1 cellular context compared by ENCODE assay signal in the genomic region with DNA sequence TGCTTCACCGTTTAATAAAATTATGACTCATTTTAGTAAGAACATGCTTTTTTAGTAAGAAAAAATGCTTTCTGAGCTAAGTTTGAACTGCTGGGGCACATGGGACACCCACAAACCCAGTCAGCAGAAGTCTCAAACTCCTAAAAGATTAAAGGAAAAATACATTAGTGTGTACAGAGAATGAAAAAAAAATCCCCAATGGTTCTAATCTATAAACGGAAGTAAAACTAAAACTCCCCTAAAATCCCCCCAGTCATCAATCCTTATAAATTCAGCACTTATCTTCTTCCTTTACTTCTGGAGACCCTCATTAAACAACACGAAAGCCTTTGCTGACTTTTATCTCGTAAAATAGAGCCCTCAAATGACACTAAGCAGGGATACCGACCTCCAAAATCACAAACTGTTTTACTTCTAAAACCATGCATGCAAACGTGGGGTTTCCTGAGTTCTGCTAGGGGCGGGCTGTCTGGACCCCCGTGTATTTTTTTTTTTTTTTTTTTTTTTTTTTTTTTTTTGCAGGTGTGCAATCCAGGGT.
TF ChIP-seq lines count a peak whose summit lies in the region.

No MANE protein-coding gene starts in this region.

TF ChIP-seq in K562, 482 proteins besides CTCF, POLR2A, EP300 and RAD21 (continued from another document and continues in another):
- no peak for TF ChIP-seq CREM (IDR thresholded peaks at IDR 0.05; ENCODE audit: low read depth)
- no peak for TF ChIP-seq U2AF1 (optimal IDR thresholded peaks at IDR 0.05; ENCODE audit: low read depth, low read length)
- no peak for TF ChIP-seq SP2 (IDR thresholded peaks at IDR 0.05; ENCODE audit: extremely low read depth, low read depth, low read length, poor library complexity, severe bottlenecking)
- TF ChIP-seq PCBP1 (IDR thresholded peaks at IDR 0.05; ENCODE audit: low read depth, low read length, poor library complexity, severe bottlenecking): no peak
- TF ChIP-seq HNRNPLL (IDR thresholded peaks at IDR 0.05; ENCODE audit: low read depth, low read length, poor library complexity, severe bottlenecking): no peak
- TF ChIP-seq, protein P1, sequence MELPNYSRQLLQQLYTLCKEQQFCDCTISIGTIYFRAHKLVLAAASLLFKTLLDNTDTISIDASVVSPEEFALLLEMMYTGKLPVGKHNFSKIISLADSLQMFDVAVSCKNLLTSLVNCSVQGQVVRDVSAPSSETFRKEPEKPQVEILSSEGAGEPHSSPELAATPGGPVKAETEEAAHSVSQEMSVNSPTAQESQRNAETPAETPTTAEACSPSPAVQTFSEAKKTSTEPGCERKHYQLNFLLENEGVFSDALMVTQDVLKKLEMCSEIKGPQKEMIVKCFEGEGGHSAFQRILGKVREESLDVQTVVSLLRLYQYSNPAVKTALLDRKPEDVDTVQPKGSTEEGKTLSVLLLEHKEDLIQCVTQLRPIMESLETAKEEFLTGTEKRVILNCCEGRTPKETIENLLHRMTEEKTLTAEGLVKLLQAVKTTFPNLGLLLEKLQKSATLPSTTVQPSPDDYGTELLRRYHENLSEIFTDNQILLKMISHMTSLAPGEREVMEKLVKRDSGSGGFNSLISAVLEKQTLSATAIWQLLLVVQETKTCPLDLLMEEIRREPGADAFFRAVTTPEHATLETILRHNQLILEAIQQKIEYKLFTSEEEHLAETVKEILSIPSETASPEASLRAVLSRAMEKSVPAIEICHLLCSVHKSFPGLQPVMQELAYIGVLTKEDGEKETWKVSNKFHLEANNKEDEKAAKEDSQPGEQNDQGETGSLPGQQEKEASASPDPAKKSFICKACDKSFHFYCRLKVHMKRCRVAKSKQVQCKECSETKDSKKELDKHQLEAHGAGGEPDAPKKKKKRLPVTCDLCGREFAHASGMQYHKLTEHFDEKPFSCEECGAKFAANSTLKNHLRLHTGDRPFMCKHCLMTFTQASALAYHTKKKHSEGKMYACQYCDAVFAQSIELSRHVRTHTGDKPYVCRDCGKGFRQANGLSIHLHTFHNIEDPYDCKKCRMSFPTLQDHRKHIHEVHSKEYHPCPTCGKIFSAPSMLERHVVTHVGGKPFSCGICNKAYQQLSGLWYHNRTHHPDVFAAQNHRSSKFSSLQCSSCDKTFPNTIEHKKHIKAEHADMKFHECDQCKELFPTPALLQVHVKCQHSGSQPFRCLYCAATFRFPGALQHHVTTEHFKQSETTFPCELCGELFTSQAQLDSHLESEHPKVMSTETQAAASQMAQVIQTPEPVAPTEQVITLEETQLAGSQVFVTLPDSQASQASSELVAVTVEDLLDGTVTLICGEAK (IDR thresholded peaks at IDR 0.05): peak; percentile 33; the same call in 1 of the 2 replicates
- TF ChIP-seq, protein P1 (CRISPR knock-in tag; IDR thresholded peaks at IDR 0.05): no peak
- no peak for TF ChIP-seq ERF (CRISPR knock-in tag; IDR thresholded peaks at IDR 0.05)
- TF ChIP-seq, protein P2, sequence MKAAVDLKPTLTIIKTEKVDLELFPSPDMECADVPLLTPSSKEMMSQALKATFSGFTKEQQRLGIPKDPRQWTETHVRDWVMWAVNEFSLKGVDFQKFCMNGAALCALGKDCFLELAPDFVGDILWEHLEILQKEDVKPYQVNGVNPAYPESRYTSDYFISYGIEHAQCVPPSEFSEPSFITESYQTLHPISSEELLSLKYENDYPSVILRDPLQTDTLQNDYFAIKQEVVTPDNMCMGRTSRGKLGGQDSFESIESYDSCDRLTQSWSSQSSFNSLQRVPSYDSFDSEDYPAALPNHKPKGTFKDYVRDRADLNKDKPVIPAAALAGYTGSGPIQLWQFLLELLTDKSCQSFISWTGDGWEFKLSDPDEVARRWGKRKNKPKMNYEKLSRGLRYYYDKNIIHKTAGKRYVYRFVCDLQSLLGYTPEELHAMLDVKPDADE (conservative IDR thresholded peaks at IDR 0.05; ENCODE audit: control insufficient read depth, low read depth, low read length): no peak
- TF ChIP-seq, protein P3, sequence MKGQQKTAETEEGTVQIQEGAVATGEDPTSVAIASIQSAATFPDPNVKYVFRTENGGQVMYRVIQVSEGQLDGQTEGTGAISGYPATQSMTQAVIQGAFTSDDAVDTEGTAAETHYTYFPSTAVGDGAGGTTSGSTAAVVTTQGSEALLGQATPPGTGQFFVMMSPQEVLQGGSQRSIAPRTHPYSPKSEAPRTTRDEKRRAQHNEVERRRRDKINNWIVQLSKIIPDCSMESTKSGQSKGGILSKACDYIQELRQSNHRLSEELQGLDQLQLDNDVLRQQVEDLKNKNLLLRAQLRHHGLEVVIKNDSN (CRISPR knock-in tag; IDR thresholded peaks at IDR 0.05): no peak
- no peak for TF ChIP-seq ZNF75A (CRISPR knock-in tag; IDR thresholded peaks at IDR 0.05)
- TF ChIP-seq ZNF316 (IDR thresholded peaks at IDR 0.05): peak; percentile 79
- TF ChIP-seq, protein P4, sequence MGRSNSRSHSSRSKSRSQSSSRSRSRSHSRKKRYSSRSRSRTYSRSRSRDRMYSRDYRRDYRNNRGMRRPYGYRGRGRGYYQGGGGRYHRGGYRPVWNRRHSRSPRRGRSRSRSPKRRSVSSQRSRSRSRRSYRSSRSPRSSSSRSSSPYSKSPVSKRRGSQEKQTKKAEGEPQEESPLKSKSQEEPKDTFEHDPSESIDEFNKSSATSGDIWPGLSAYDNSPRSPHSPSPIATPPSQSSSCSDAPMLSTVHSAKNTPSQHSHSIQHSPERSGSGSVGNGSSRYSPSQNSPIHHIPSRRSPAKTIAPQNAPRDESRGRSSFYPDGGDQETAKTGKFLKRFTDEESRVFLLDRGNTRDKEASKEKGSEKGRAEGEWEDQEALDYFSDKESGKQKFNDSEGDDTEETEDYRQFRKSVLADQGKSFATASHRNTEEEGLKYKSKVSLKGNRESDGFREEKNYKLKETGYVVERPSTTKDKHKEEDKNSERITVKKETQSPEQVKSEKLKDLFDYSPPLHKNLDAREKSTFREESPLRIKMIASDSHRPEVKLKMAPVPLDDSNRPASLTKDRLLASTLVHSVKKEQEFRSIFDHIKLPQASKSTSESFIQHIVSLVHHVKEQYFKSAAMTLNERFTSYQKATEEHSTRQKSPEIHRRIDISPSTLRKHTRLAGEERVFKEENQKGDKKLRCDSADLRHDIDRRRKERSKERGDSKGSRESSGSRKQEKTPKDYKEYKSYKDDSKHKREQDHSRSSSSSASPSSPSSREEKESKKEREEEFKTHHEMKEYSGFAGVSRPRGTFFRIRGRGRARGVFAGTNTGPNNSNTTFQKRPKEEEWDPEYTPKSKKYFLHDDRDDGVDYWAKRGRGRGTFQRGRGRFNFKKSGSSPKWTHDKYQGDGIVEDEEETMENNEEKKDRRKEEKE (IDR thresholded peaks at IDR 0.05; ENCODE audit: borderline replicate concordance in 1 of 2, control insufficient read depth in 1 of 2, low read depth in 2 of 2, low read length in 1 of 2): no peak
- 0 out of 2 replicates have a peak, but pooled peaks have one; percentile 10 for TF ChIP-seq MTA1 (IDR thresholded peaks at IDR 0.05; ENCODE audit: borderline replicate concordance)
- TF ChIP-seq GTF2E2 (tag; IDR thresholded peaks at IDR 0.05): no peak
- 0 out of 2 replicates have a peak, but pooled peaks have one; percentile 39 for TF ChIP-seq C11orf30 (IDR thresholded peaks at IDR 0.05; ENCODE audit: low read depth)
- TF ChIP-seq, protein P5, sequence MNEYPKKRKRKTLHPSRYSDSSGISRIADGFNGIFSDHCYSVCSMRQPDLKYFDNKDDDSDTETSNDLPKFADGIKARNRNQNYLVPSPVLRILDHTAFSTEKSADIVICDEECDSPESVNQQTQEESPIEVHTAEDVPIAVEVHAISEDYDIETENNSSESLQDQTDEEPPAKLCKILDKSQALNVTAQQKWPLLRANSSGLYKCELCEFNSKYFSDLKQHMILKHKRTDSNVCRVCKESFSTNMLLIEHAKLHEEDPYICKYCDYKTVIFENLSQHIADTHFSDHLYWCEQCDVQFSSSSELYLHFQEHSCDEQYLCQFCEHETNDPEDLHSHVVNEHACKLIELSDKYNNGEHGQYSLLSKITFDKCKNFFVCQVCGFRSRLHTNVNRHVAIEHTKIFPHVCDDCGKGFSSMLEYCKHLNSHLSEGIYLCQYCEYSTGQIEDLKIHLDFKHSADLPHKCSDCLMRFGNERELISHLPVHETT (CRISPR knock-in tag; conservative IDR thresholded peaks at IDR 0.05 in 1 of 2, IDR thresholded peaks at IDR 0.05 in 1 of 2): no peak
- TF ChIP-seq KHSRP (IDR thresholded peaks at IDR 0.05): no peak
- no peak for TF ChIP-seq CHCHD3 (CRISPR knock-in tag; IDR thresholded peaks at IDR 0.05)
- TF ChIP-seq POLR2B (IDR thresholded peaks at IDR 0.05; ENCODE audit: low read depth, partially characterized antibody): no peak
- no peak for TF ChIP-seq CXXC5 (CRISPR knock-in tag; IDR thresholded peaks at IDR 0.05)
- peak; percentile 78 for TF ChIP-seq ZBTB7A (IDR thresholded peaks at IDR 0.05; ENCODE audit: borderline replicate concordance, control insufficient read depth, low read depth, low read length)
- TF ChIP-seq, protein P6, sequence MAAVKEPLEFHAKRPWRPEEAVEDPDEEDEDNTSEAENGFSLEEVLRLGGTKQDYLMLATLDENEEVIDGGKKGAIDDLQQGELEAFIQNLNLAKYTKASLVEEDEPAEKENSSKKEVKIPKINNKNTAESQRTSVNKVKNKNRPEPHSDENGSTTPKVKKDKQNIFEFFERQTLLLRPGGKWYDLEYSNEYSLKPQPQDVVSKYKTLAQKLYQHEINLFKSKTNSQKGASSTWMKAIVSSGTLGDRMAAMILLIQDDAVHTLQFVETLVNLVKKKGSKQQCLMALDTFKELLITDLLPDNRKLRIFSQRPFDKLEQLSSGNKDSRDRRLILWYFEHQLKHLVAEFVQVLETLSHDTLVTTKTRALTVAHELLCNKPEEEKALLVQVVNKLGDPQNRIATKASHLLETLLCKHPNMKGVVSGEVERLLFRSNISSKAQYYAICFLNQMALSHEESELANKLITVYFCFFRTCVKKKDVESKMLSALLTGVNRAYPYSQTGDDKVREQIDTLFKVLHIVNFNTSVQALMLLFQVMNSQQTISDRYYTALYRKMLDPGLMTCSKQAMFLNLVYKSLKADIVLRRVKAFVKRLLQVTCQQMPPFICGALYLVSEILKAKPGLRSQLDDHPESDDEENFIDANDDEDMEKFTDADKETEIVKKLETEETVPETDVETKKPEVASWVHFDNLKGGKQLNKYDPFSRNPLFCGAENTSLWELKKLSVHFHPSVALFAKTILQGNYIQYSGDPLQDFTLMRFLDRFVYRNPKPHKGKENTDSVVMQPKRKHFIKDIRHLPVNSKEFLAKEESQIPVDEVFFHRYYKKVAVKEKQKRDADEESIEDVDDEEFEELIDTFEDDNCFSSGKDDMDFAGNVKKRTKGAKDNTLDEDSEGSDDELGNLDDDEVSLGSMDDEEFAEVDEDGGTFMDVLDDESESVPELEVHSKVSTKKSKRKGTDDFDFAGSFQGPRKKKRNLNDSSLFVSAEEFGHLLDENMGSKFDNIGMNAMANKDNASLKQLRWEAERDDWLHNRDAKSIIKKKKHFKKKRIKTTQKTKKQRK (IDR thresholded peaks at IDR 0.05; ENCODE audit: borderline replicate concordance, low read depth, low read length): no peak
- peak; percentile 21 for TF ChIP-seq ASH1L (IDR thresholded peaks at IDR 0.05; ENCODE audit: borderline replicate concordance, low read depth, partially characterized antibody)
- TF ChIP-seq, protein P7, sequence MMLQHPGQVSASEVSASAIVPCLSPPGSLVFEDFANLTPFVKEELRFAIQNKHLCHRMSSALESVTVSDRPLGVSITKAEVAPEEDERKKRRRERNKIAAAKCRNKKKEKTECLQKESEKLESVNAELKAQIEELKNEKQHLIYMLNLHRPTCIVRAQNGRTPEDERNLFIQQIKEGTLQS (IDR thresholded peaks at IDR 0.05): peak; percentile 24; the same call in 1 of the 2 replicates
- TF ChIP-seq, protein P7 (CRISPR knock-in tag; conservative IDR thresholded peaks at IDR 0.05): no peak
- no peak for TF ChIP-seq SETDB1 (IDR thresholded peaks at IDR 0.05; ENCODE audit: low read length)
- TF ChIP-seq PTBP1 (IDR thresholded peaks at IDR 0.05; ENCODE audit: low read depth, low read length): no peak
- 0 out of 4 replicates have a peak, but pooled peaks of 1 of the 2 experiments have one; percentile 9 for TF ChIP-seq SIN3A (IDR thresholded peaks at IDR 0.05; ENCODE audit: borderline replicate concordance in 2 of 2, control insufficient read depth in 1 of 2, low read depth in 2 of 2, low read length in 2 of 2)
- TF ChIP-seq ARNT (IDR thresholded peaks at IDR 0.05): no peak
- TF ChIP-seq, protein P8, sequence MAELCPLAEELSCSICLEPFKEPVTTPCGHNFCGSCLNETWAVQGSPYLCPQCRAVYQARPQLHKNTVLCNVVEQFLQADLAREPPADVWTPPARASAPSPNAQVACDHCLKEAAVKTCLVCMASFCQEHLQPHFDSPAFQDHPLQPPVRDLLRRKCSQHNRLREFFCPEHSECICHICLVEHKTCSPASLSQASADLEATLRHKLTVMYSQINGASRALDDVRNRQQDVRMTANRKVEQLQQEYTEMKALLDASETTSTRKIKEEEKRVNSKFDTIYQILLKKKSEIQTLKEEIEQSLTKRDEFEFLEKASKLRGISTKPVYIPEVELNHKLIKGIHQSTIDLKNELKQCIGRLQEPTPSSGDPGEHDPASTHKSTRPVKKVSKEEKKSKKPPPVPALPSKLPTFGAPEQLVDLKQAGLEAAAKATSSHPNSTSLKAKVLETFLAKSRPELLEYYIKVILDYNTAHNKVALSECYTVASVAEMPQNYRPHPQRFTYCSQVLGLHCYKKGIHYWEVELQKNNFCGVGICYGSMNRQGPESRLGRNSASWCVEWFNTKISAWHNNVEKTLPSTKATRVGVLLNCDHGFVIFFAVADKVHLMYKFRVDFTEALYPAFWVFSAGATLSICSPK (IDR thresholded peaks at IDR 0.05; ENCODE audit: borderline replicate concordance): no peak
- no peak for TF ChIP-seq SNIP1 (IDR thresholded peaks at IDR 0.05; ENCODE audit: low read depth)
- no peak for TF ChIP-seq EZH2 (IDR thresholded peaks at IDR 0.05; ENCODE audit: borderline replicate concordance, low read depth, low read length)
